8 cellular contexts compared by ENCODE assay signal in genomic region chr16:57600048-57600835, GRCh38. TPM values are rescaled to one million over a fixed set of nuclear protein-coding genes. Genes with fewer than 3 reads are reported as not detected.
DNase-seq lines count a peak whose midpoint lies in the region; ATAC-seq and TF ChIP-seq lines count a peak whose summit lies in the region.

No MANE protein-coding gene starts in this region.

- in situ Hi-C loops in IMR-90 (cut with MboI; ENCODE audit: low sequenced_read_pairs) = loop anchor here (5.0 kb wide), 1 partner anchor 42 kb away; no protein-coding TSS in a partner anchor

- TF ChIP-seq POLR2A in IMR-90 (IDR thresholded peaks at IDR 0.05; ENCODE audit: low read depth, low read length) = no peak
- TF ChIP-seq POLR2A in esophagus squamous epithelium (IDR thresholded peaks at IDR 0.05) = no peak

- CTCF ChIA-PET in IMR-90 (lab: Yijun Ruan, JAX) = interaction anchor here (0.7 kb wide), 1 partner anchor 49 kb away, joined by 4 read pairs; no protein-coding TSS in a partner anchor

- no peak for TF ChIP-seq EP300 in neural cell (conservative IDR thresholded peaks at IDR 0.05; ENCODE audit: poor library complexity, severe bottlenecking)

- H2BK5ac ChIP-seq in IMR-90 (ENCODE audit: low read depth, low read length, poor library complexity, severe bottlenecking) = no peak overlapping the region

- H3K27ac ChIP-seq in IMR-90 (ENCODE audit: insufficient read depth, low read length) = no peak overlapping the region
- no peak overlapping the region for H3K27ac ChIP-seq in WERI-Rb-1
- H3K27ac ChIP-seq in esophagus squamous epithelium = peak overlapping the region in 1 of 4 donors; percentile 2
- no peak overlapping the region for H3K27ac ChIP-seq in neural cell (ENCODE audit: low read length)

- no peak overlapping the region for H4K5ac ChIP-seq in IMR-90 (ENCODE audit: low read depth, low read length)

- dilution Hi-C loops in IMR-90 (cut with HindIII; ENCODE audit: low sequenced_read_pairs, unreplicated experiment) = no loop called here

- H3K9me3 ChIP-seq in IMR-90 (ENCODE audit: control insufficient read depth, insufficient read depth, low read length) = 0 out of 2 replicates have a peak, but pooled peaks cover 3% of the 10 kb centered on the region
- no peaks in the 10 kb centered on the region for H3K9me3 ChIP-seq in WERI-Rb-1 (ENCODE audit: severe bottlenecking)
- peaks cover 0 to 4% (median 0%) of the 10 kb centered on the region in 3 donors for H3K9me3 ChIP-seq in esophagus squamous epithelium
- H3K9me3 ChIP-seq in neural cell (ENCODE audit: low read length) = no peaks in the 10 kb centered on the region

- peak; percentile 63 for TF ChIP-seq CTCF in IMR-90 (conservative IDR thresholded peaks at IDR 0.05; ENCODE audit: low read depth, low read length)
- TF ChIP-seq CTCF in WERI-Rb-1 (IDR thresholded peaks at IDR 0.05; ENCODE audit: low read depth, low read length) = peak; percentile 99
- TF ChIP-seq CTCF in esophagus squamous epithelium (IDR thresholded peaks at IDR 0.05) = peak; percentile 67 to 89 (median 80)
- peak; percentile 83 for TF ChIP-seq CTCF in neural cell (IDR thresholded peaks at IDR 0.05; ENCODE audit: poor library complexity, severe bottlenecking)

- peak; percentile 71 for TF ChIP-seq RAD21 in IMR-90 (IDR thresholded peaks at IDR 0.05; ENCODE audit: low read length)
- peak; percentile 81 for TF ChIP-seq RAD21 in neural cell (conservative IDR thresholded peaks at IDR 0.05)

- H4K20me1 ChIP-seq in IMR-90 (ENCODE audit: insufficient read depth, low read length) (no peaks in the 10 kb centered on the region), neural cell (ENCODE audit: insufficient read depth) (no peaks in the 10 kb centered on the region)

- no peak overlapping the region for H2AK5ac ChIP-seq in IMR-90 (ENCODE audit: low read depth, low read length)

- H3K36me3 ChIP-seq in IMR-90 (ENCODE audit: control insufficient read depth, insufficient read depth, low read length) (no peaks in the 10 kb centered on the region), WERI-Rb-1 (no peaks in the 10 kb centered on the region), esophagus squamous epithelium (no peaks in the 10 kb centered on the region), neural cell (ENCODE audit: insufficient read depth, low read length) (no peaks in the 10 kb centered on the region)

- no peak overlapping the region for H3K4me2 ChIP-seq in IMR-90 (ENCODE audit: low read depth, low read length)
- H3K4me2 ChIP-seq in neural cell (ENCODE audit: low read length) = no peak overlapping the region

- ATAC-seq in IMR-90 (ENCODE audit: low read depth) = peak; percentile 85
- ATAC-seq in GM21619 (IDR thresholded peaks at IDR 0.05; ENCODE audit: unreplicated experiment) = no peak

- H3K79me2 ChIP-seq in neural cell (replicated peaks; ENCODE audit: insufficient read depth, low read length) = no peaks in the 10 kb centered on the region

- POLR2A ChIA-PET in IMR-90 (lab: Charles Lee; ENCODE audit: unreplicated experiment) = no interaction called here

- no peak overlapping the region for H2BK20ac ChIP-seq in IMR-90 (ENCODE audit: low read depth, low read length)

- H4K91ac ChIP-seq in IMR-90 (ENCODE audit: insufficient read depth, low read depth, low read length) = no peak overlapping the region

- H2AFZ ChIP-seq in IMR-90 (replicated peaks; ENCODE audit: low read length, poor library complexity) = peak overlapping the region; percentile 16
- no peak overlapping the region for H2AFZ ChIP-seq in neural cell (ENCODE audit: low read depth, low read length)

- no peaks in the 10 kb centered on the region for H3K9me2 ChIP-seq in neural cell (ENCODE audit: insufficient read depth, low read length)

- no peak overlapping the region for H4K8ac ChIP-seq in IMR-90 (ENCODE audit: low read depth in 2 of 2, low read length in 2 of 2)

- no peaks in the 10 kb centered on the region; the same call in 1 of the 2 replicates for H3K9me1 ChIP-seq in IMR-90 (ENCODE audit: insufficient read depth, low read length)

- no TSS peak for BruUV-seq in IMR-90 (replicated peaks; lab: Mats Ljungman, UMichigan)

- WGBS in IMR-90 (ENCODE audit: extremely low coverage in 2 of 2, insufficient read length in 1 of 2), 2 experiments = 21% methylated on average over 7 of the region's 12 CpGs; no CpG with 5 or more reads in 1 of the 2 experiments
- WGBS in esophagus squamous epithelium, 2 donors = 15 to 44% methylated on average over 1 to 9 of the region's 12 CpGs

- H3K56ac ChIP-seq in IMR-90 (ENCODE audit: extremely low read depth, insufficient read depth, low read length) = no peak overlapping the region

- H3K27me3 ChIP-seq in IMR-90 (ENCODE audit: control insufficient read depth, insufficient read depth, low read length) (peaks cover 28% of the 10 kb centered on the region), WERI-Rb-1 (ENCODE audit: insufficient read depth, low read depth, severe bottlenecking) (no peaks in the 10 kb centered on the region), esophagus squamous epithelium (peaks cover 0 to 17% (median 0%) of the 10 kb centered on the region in 4 donors), neural cell (ENCODE audit: insufficient read depth, low read depth, low read length) (no peaks in the 10 kb centered on the region)

- H3K4me1 ChIP-seq in IMR-90 (ENCODE audit: control insufficient read depth, insufficient read depth, low read length) (no peaks in the 10 kb centered on the region), esophagus squamous epithelium (peaks cover 0 to 10% (median 3%) of the 10 kb centered on the region in 3 donors)

- no peak overlapping the region for H3K23ac ChIP-seq in IMR-90 (ENCODE audit: low read depth, low read length)

- H3K4me3 ChIP-seq in IMR-90 (ENCODE audit: insufficient read depth, low read depth, low read length) = no peak overlapping the region
- H3K4me3 ChIP-seq in WERI-Rb-1 (ENCODE audit: low read depth, low read length) = no peak overlapping the region
- H3K4me3 ChIP-seq in esophagus squamous epithelium = no peak overlapping the region
- H3K4me3 ChIP-seq in neural cell (ENCODE audit: low read length) = no peak overlapping the region

- DNase-seq in NK-92 treated with Interleukin-12 subunit alpha and Interleukin-12 subunit beta, amount 100 ng/mL, for 24 hours (lab: John Stamatoyannopoulos, UW) = peak; percentile 43
- DNase-seq in NK-92 (lab: John Stamatoyannopoulos, UW; ENCODE audit: unreplicated experiment) = no peak
- peak; percentile 32 for DNase-seq in IMR-90
- peak; percentile 76 for DNase-seq in WERI-Rb-1
- no peak for DNase-seq in esophagus squamous epithelium (lab: John Stamatoyannopoulos, UW)
- DNase-seq in hepatic stellate cell (ENCODE audit: low spot score) = no peak

- no peak overlapping the region for H3K14ac ChIP-seq in IMR-90 (replicated peaks; ENCODE audit: low read depth, low read length)

- no peak overlapping the region for H2BK120ac ChIP-seq in IMR-90 (ENCODE audit: low read depth, low read length)

- H2AK9ac ChIP-seq in IMR-90 (replicated peaks; ENCODE audit: low read depth, low read length, poor library complexity) = peak overlapping the region; percentile 33

- no peaks in the 10 kb centered on the region for H3K79me1 ChIP-seq in IMR-90 (ENCODE audit: low read depth in 1 of 2, low read length in 2 of 2)

- H3K4ac ChIP-seq in IMR-90 (ENCODE audit: low read depth, low read length) = no peak overlapping the region

- H3F3A ChIP-seq in neural cell (ENCODE audit: insufficient read depth, low read length, poor library complexity, severe bottlenecking) = no peaks in the 10 kb centered on the region

- no peak overlapping the region for H3K9ac ChIP-seq in IMR-90 (ENCODE audit: low read depth, low read length)
- H3K9ac ChIP-seq in neural cell (ENCODE audit: low read length) = no peak overlapping the region

- H2BK15ac ChIP-seq in IMR-90 (ENCODE audit: low read depth, low read length) = no peak overlapping the region

- H3K18ac ChIP-seq in IMR-90 (ENCODE audit: low read depth, low read length) = no peak overlapping the region

- intact Hi-C loops in IMR-90 (cut with micrococcal nuclease) = loop anchor here (2.0 kb wide), 1 partner anchor 49 kb away; no protein-coding TSS in a partner anchor
- intact Hi-C loops in esophagus squamous epithelium (cut with DNase I) = loop anchor here (5.0 kb wide), 1 partner anchor 47 kb away; no protein-coding TSS in a partner anchor

TF ChIP-seq in IMR-90, 13 proteins besides CTCF, POLR2A, EP300 and RAD21 (continues in another document):
- TF ChIP-seq CEBPB (IDR thresholded peaks at IDR 0.05; ENCODE audit: low read depth, low read length) (peak; percentile 13; the same call in 1 of the 2 replicates), USF2 (IDR thresholded peaks at IDR 0.05; ENCODE audit: low read depth, low read length) (no peak)

TF ChIP-seq in neural cell, 6 proteins besides CTCF, POLR2A, EP300 and RAD21 (continues in another document):
- TF ChIP-seq EZH2 (IDR thresholded peaks at IDR 0.05; ENCODE audit: borderline replicate concordance, insufficient read depth, low read length, poor library complexity, severe bottlenecking) = no peak

RNA-seq across cellular contexts. Expression of gene ADGRG1, which starts 28.2 kb away (rescaled TPM):
- total RNA-seq in IMR-90 (2012; rRNA removed) = 0.83 and 0.90 TPM in 2 replicates
- 7.0 and 8.4 TPM in 2 replicates for polyA plus RNA-seq in IMR-90 (2012; rRNA removed)
- 7.1 and 9.4 TPM in 2 replicates for polyA plus RNA-seq in IMR-90 (2012; cell fraction: cytosol; rRNA removed)
- polyA plus RNA-seq in IMR-90 (2012; cell fraction: nucleus; rRNA removed; ENCODE audit: low replicate concordance) = 7.6 and 14.1 TPM in 2 replicates
- total RNA-seq in esophagus squamous epithelium = 10 to 100 TPM; 37.0 to 65.5 (median 42.1) TPM
- polyA plus RNA-seq in neural cell = 80.6 and 86.8 TPM in 2 replicates
- 122 and 124 TPM in 2 replicates for polyA minus RNA-seq in neural cell

RNA-seq across cellular contexts. Expression of gene ADGRG5, which starts 57.8 kb away (rescaled TPM):
- total RNA-seq in IMR-90 (2012; rRNA removed) (not detected in 2 replicates), esophagus squamous epithelium (1 to 10 TPM in 2 of 4 donors, under 1 TPM in 2; 0.34 to 1.3 (median 0.91) TPM)
- polyA plus RNA-seq in IMR-90 (2012; rRNA removed) (not detected in 2 replicates), neural cell (0.19 and 0.58 TPM in 2 replicates)
- polyA plus RNA-seq in IMR-90 (2012; cell fraction: cytosol; rRNA removed) = 0.02 TPM in 1 of 2 replicates, not detected in the other
- polyA plus RNA-seq in IMR-90 (2012; cell fraction: nucleus; rRNA removed; ENCODE audit: low replicate concordance) = 0.04 TPM in 1 of 2 replicates, not detected in the other
- not detected in 2 replicates for polyA minus RNA-seq in neural cell

Comparison
In these comparisons a context has a peak if more than half of its experiments do, and no peak if none do; other contexts are left out.
1. DNase-seq: peak in NK-92 treated with Interleukin-12 subunit alpha and Interleukin-12 subunit beta, amount 100 ng/mL, for 24 hours (single experiment), IMR-90 (single experiment) and WERI-Rb-1 (single experiment); none in NK-92 (single experiment), esophagus squamous epithelium (single experiment) and hepatic stellate cell (single experiment).
2. RNA of gene ADGRG1, which starts 28.2 kb away (total RNA-seq): 37.0 to 65.5 TPM in esophagus squamous epithelium; 0.83 to 0.90 TPM in IMR-90; every median in the first group is over 10 times any median in the second.
3. Peak in every context shown above with its lines, with median percentiles within 50 percentile points of each other: CTCF ChIP-seq.